In the genomic region with DNA sequence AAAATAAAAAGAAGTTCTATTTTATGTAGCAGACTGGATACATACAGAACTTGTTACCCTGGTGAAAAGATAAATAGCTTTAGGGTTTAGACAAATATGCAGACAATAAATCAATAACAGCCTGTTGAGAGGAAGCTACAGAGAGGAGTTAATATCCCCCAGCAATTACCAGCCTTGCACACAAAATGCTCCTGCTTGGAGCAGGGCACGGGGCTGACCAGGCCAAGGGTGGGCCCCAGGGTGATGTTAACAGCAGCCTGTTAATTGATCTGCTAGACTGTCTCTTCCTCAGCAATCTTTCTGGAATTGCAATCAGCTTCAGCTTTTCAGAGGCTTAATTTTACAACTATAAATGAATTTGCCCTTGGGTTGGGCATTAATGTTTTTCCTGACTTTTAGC, we compare ENCODE assay signal across 24 cellular contexts.
"Had no signal": no experiment of that assay in that cellular context is flagged by ENCODE, and none has a peak within 500 bp of the region (broad histone marks: within the 10 kb centered on the region; RNA-seq: fewer than 3 reads in every experiment).

No MANE protein-coding gene starts in this region.

- H3K36me3 ChIP-seq: esophagus squamous epithelium, gastrocnemius medialis, sigmoid colon, transverse colon, uterus had no signal

- H3K27me3 ChIP-seq: esophagus squamous epithelium, gastrocnemius medialis, sigmoid colon, transverse colon, uterus had no signal

- H3K4me2 ChIP-seq: smooth muscle cell had no signal

- H3K9me3 ChIP-seq: esophagus squamous epithelium, gastrocnemius medialis, mucosa of descending colon, sigmoid colon, transverse colon, uterus had no signal

- DNase-seq: activated CD4-positive, alpha-beta memory T cell treated with anti-CD3 and anti-CD28 coated beads for 36 hours; activated CD4-positive, alpha-beta T cell treated with anti-CD3 and anti-CD28 coated beads for 48 hours; activated effector memory CD4-positive, alpha-beta T cell treated with Interleukin-2 at 50 U/mL for 16 hours; activated naive CD4-positive, alpha-beta T cell treated with anti-CD3 and anti-CD28 coated beads for 36 hours; activated naive CD8-positive, alpha-beta T cell treated with anti-CD3 and anti-CD28 coated beads, Interleukin-2, amount 10 ng/mL, durations not matched to agents 7 days and 5 days; activated T-cell treated with anti-CD3 and anti-CD28 coated beads, Interleukin-2, amount 50 U/mL, for 72 hours; amniotic stem cell; cerebellar nuclear complex; endodermal cell; esophagus squamous epithelium; gastrocnemius medialis; head of caudate nucleus; left cardiac atrium; mucosa of descending colon; naive B cell; posterior cingulate gyrus; retina; sigmoid colon; stimulated activated CD4-positive, alpha-beta T cell treated with anti-CD3 and anti-CD28 coated beads, Interleukin-15, amount 100 ng/mL, for 24 hours; transverse colon; uterus had no signal

- H3K4me3 ChIP-seq: coronary artery, esophagus squamous epithelium, gastrocnemius medialis, mucosa of descending colon, sigmoid colon, smooth muscle cell, transverse colon, uterus had no signal

- H3K27ac ChIP-seq: coronary artery, esophagus squamous epithelium, gastrocnemius medialis, sigmoid colon, transverse colon, uterus had no signal

- ATAC-seq: activated T-cell treated with anti-CD3 and anti-CD28 coated beads, Interleukin-2, amount 50 U/mL, for 72 hours; gastrocnemius medialis; left cardiac atrium; stimulated activated memory B cell treated with anti-CD40 and anti-IgM and Interleukin-4, amounts not matched to agents 10 μg/mL and 1 μg/mL and 100 μg/mL, for 72 hours had no signal

- H3K4me1 ChIP-seq: esophagus squamous epithelium, gastrocnemius medialis, sigmoid colon, transverse colon, uterus had no signal
